Comparison of ENCODE assay signal across 1 cellular context in the genomic region with DNA sequence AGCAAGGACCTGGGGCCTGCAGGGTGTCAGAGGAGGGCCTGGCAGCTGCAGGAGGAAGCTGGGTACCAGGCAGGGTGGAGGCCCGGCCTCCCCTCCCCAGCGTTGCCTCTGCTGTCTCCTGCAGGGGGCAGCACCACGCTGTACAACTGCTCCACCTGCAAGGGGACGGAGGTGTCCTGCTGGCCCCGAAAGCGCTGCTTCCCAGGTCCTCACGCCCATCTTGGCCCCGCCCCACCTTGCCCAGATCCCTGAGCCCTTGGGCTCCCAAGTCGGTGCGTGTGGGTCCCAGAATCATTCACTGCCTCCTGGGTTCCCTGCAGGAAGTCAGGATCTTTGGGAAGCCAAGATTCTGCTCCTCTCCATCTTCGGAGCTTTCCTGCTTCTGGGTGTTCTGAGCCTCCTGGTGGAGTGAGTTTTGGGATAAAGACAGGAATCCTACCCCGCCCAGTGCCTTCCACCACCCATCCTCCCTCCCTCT.
TF ChIP-seq lines count a peak whose summit lies in the region.

No MANE protein-coding gene starts in this region.

TF ChIP-seq in endothelial cell of umbilical vein, 7 proteins besides CTCF, POLR2A, EP300 and RAD21 (continued from another document):
- TF ChIP-seq MYC (IDR thresholded peaks at IDR 0.05; ENCODE audit: low read depth, low read length), result no peak
